In genomic region chr4:23887989-23888388, GRCh38 we compare ENCODE assay signal across 14 cellular contexts. TPM values are rescaled to one million over a fixed set of nuclear protein-coding genes. Genes with fewer than 3 reads are reported as not detected.
A peak's percentile ranks its signal among the peaks of the same experiment; 100 is the strongest.
DNase-seq lines count a peak whose midpoint lies in the region; ATAC-seq and TF ChIP-seq lines count a peak whose summit lies in the region.
"Had no signal": no experiment of that assay in that cellular context is flagged by ENCODE, and none has a peak within 500 bp of the region (broad histone marks: within the 10 kb centered on the region; RNA-seq: fewer than 3 reads in every experiment).

No MANE protein-coding gene starts in this region.

- H3K4me3 Mint-ChIP-seq in stimulated activated naive B cell treated with anti-CD40 and anti-IgM and Interleukin-4, amounts not matched to agents 10 μg/mL and 1 μg/mL and 100 μg/mL, for 72 hours, result no peak overlapping the region
- H3K4me3 Mint-ChIP-seq: activated CD4-positive, alpha-beta T cell treated with anti-CD3 and anti-CD28 coated beads, Interleukin-2, amount 10 ng/mL, durations not matched to agents 24 days and 14 days had no signal

- peaks cover 0 to 5% of the 10 kb centered on the region in 2 donors for H3K4me1 Mint-ChIP-seq in stimulated activated naive B cell treated with anti-CD40 and anti-IgM and Interleukin-4, amounts not matched to agents 10 μg/mL and 1 μg/mL and 100 μg/mL, for 72 hours

- peaks cover 3% of the 10 kb centered on the region for H3K4me1 ChIP-seq in ACC112 (ENCODE audit: control insufficient read depth, insufficient read depth, low read length, unreplicated experiment)
- H3K4me1 ChIP-seq in ascending aorta, result no peaks in the 10 kb centered on the region
- H3K4me1 ChIP-seq in hepatocyte (ENCODE audit: insufficient read depth), result no peaks in the 10 kb centered on the region
- peaks cover 4% of the 10 kb centered on the region for H3K4me1 ChIP-seq in ovary (ENCODE audit: insufficient read depth)
- no peaks in the 10 kb centered on the region for H3K4me1 ChIP-seq in Karpas-422 (ENCODE audit: low read length)

- ATAC-seq in HG02885 (IDR thresholded peaks at IDR 0.05; ENCODE audit: poor library complexity, unreplicated experiment), result no peak
- ATAC-seq in stimulated activated naive B cell treated with anti-CD40 and anti-IgM and Interleukin-4, amounts not matched to agents 10 μg/mL and 1 μg/mL and 100 μg/mL, for 72 hours (replicated peaks), result no peak
- ATAC-seq in GM18873 (IDR thresholded peaks at IDR 0.05; ENCODE audit: low FRiP score, unreplicated experiment), result no peak

- no peaks in the 10 kb centered on the region for H4K20me1 ChIP-seq in hepatocyte (ENCODE audit: insufficient read depth, poor library complexity, severe bottlenecking)
- no peaks in the 10 kb centered on the region for H4K20me1 ChIP-seq in Karpas-422 (ENCODE audit: insufficient read depth, low read depth, low read length)

- no peak for TF ChIP-seq POLR2A in ovary (IDR thresholded peaks at IDR 0.05)

- H3K36me3 ChIP-seq in ACC112 (ENCODE audit: insufficient read depth, low read length) (no peaks in the 10 kb centered on the region), ascending aorta (no peaks in the 10 kb centered on the region), hepatocyte (replicated peaks; ENCODE audit: insufficient read depth, low read depth) (no peaks in the 10 kb centered on the region), ovary (no peaks in the 10 kb centered on the region), Karpas-422 (ENCODE audit: insufficient read depth, low read length) (no peaks in the 10 kb centered on the region)

- intact Hi-C loops in ascending aorta (cut with DNase I), result no loop called here
- intact Hi-C loops in ovary (cut with DNase I), result no loop called here

- H3K27me3 Mint-ChIP-seq in stimulated activated naive B cell treated with anti-CD40 and anti-IgM and Interleukin-4, amounts not matched to agents 10 μg/mL and 1 μg/mL and 100 μg/mL, for 72 hours, result peaks cover 16 to 21% of the 10 kb centered on the region in 2 donors

- H3K9me3 ChIP-seq in ascending aorta (no peaks in the 10 kb centered on the region), hepatocyte (ENCODE audit: low read depth) (no peaks in the 10 kb centered on the region), ovary (no peaks in the 10 kb centered on the region), Karpas-422 (ENCODE audit: low read length) (no peaks in the 10 kb centered on the region)

- H3K27ac ChIP-seq in ACC112 (ENCODE audit: low read depth, low read length), result no peak overlapping the region
- H3K27ac ChIP-seq in ascending aorta, result peak overlapping the region in 1 of 2 donors; percentile 47
- peak overlapping the region; percentile 46 for H3K27ac ChIP-seq in hepatocyte
- H3K27ac ChIP-seq in ovary, result no peak overlapping the region
- H3K27ac ChIP-seq in Karpas-422 (ENCODE audit: low read length), result no peak overlapping the region
- H3K27ac ChIP-seq: epithelial cell of prostate had no signal

- H3K4me2 ChIP-seq in hepatocyte, result peak overlapping the region; percentile 81
- no peak overlapping the region for H3K4me2 ChIP-seq in Karpas-422 (ENCODE audit: low read depth, low read length, poor library complexity, severe bottlenecking)

- no peaks in the 10 kb centered on the region for H3K79me2 ChIP-seq in ACC112 (ENCODE audit: control insufficient read depth, insufficient read depth, low read length, unreplicated experiment)
- no peaks in the 10 kb centered on the region for H3K79me2 ChIP-seq in hepatocyte
- no peaks in the 10 kb centered on the region for H3K79me2 ChIP-seq in Karpas-422 (ENCODE audit: low read length)

- no peaks in the 10 kb centered on the region for H3K36me3 Mint-ChIP-seq in stimulated activated naive B cell treated with anti-CD40 and anti-IgM and Interleukin-4, amounts not matched to agents 10 μg/mL and 1 μg/mL and 100 μg/mL, for 72 hours
- H3K36me3 Mint-ChIP-seq: activated naive CD8-positive, alpha-beta T cell had no signal

- H2AFZ ChIP-seq in ACC112 (ENCODE audit: low read length, unreplicated experiment) (peak overlapping the region; percentile 73), hepatocyte (no peak overlapping the region), Karpas-422 (ENCODE audit: low read length) (no peak overlapping the region)

- no peak for TF ChIP-seq EP300 in ovary (IDR thresholded peaks at IDR 0.05)

- no peak for TF ChIP-seq CTCF in ascending aorta (IDR thresholded peaks at IDR 0.05)
- TF ChIP-seq CTCF in hepatocyte (IDR thresholded peaks at IDR 0.05; ENCODE audit: poor library complexity), result no peak
- no peak for TF ChIP-seq CTCF in ovary (IDR thresholded peaks at IDR 0.05)

- H3K9me2 ChIP-seq in hepatocyte (replicated peaks; ENCODE audit: insufficient read depth) (no peaks in the 10 kb centered on the region), Karpas-422 (replicated peaks; ENCODE audit: insufficient read depth, low read length) (no peaks in the 10 kb centered on the region)

- H3K4me3 ChIP-seq in ACC112 (ENCODE audit: low read depth, low read length) (peak overlapping the region; percentile 81), ascending aorta (peak overlapping the region; percentile 53 to 58), hepatocyte (peak overlapping the region; percentile 38), ovary (peak overlapping the region; percentile 36), Karpas-422 (ENCODE audit: low read length) (no peak overlapping the region)

- 80% methylated on average over 7 of the region's 7 CpGs for WGBS in hepatocyte (ENCODE audit: low lambda C conversion rate, missing lambda C conversion rate)
- WGBS in ovary, 3 donors, result 63 to 68% (median 66%) methylated on average over 7 of the region's 7 CpGs

- no peak for DNase-seq in ascending aorta (ENCODE audit: low spot score in 2 of 2)
- DNase-seq in hepatocyte (ENCODE audit: low spot score), result no peak
- no peak for DNase-seq in ovary
- no peak for DNase-seq in stimulated activated naive B cell treated with anti-CD40 and anti-IgM and Interleukin-4, amounts not matched to agents 10 μg/mL and 1 μg/mL and 100 μg/mL, for 72 hours
- no peak for DNase-seq in Karpas-422
- DNase-seq: activated CD4-positive, alpha-beta T cell treated with anti-CD3 and anti-CD28 coated beads, Interleukin-2, amount 10 ng/mL, durations not matched to agents 24 days and 14 days; left cardiac atrium; NCI-H2107; stimulated activated CD4-positive, alpha-beta T cell treated with anti-CD3 and anti-CD28 coated beads, Interleukin-2, amount 100 ng/mL, for 24 hours had no signal

- no peaks in the 10 kb centered on the region for H3K9me3 Mint-ChIP-seq in stimulated activated naive B cell treated with anti-CD40 and anti-IgM and Interleukin-4, amounts not matched to agents 10 μg/mL and 1 μg/mL and 100 μg/mL, for 72 hours
- H3K9me3 Mint-ChIP-seq: activated CD4-positive, alpha-beta T cell treated with anti-CD3 and anti-CD28 coated beads, Interleukin-2, amount 10 ng/mL, durations not matched to agents 24 days and 14 days had no signal

- no peak overlapping the region for H3K27ac Mint-ChIP-seq in stimulated activated naive B cell treated with anti-CD40 and anti-IgM and Interleukin-4, amounts not matched to agents 10 μg/mL and 1 μg/mL and 100 μg/mL, for 72 hours
- H3K27ac Mint-ChIP-seq: activated CD4-positive, alpha-beta T cell treated with anti-CD3 and anti-CD28 coated beads, Interleukin-2, amount 10 ng/mL, durations not matched to agents 24 days and 14 days; activated naive CD8-positive, alpha-beta T cell had no signal

- H3K27me3 ChIP-seq in ACC112 (ENCODE audit: insufficient read depth, low read length) (0 out of 2 replicates have a peak, but pooled peaks cover 4% of the 10 kb centered on the region), ascending aorta (no peaks in the 10 kb centered on the region), hepatocyte (no peaks in the 10 kb centered on the region), ovary (no peaks in the 10 kb centered on the region), Karpas-422 (ENCODE audit: low read length) (no peaks in the 10 kb centered on the region)

- no peak overlapping the region for H3K9ac ChIP-seq in Karpas-422 (ENCODE audit: low read length)

RNA-seq across cellular contexts. Expression of gene PPARGC1A, which starts 1.9 kb away (rescaled TPM):
- 1.7 TPM for total RNA-seq in ascending aorta
- 16.6 and 18.7 TPM in 2 replicates for total RNA-seq in hepatocyte
- 4.2 and 6.7 TPM in 2 replicates for polyA plus RNA-seq in hepatocyte
- 1 to 10 TPM in 5 of 7 donors, under 1 TPM in 2; 0.90 to 6.3 (median 2.2) TPM for total RNA-seq in ovary
- 1 to 10 TPM in 1 of 2 donors, under 1 TPM in 1; 0.38 to 2.5 TPM for polyA plus RNA-seq in ovary
- 0.14 TPM in 1 of 2 replicates, not detected in the other for total RNA-seq in Karpas-422 (2014; rRNA removed; shearing (Covaris generic); ENCODE audit: low replicate concordance)
- total RNA-seq: activated CD4-positive, alpha-beta T cell treated with anti-CD3 and anti-CD28 coated beads, Interleukin-2, amount 10 ng/mL, durations not matched to agents 24 days and 14 days had no signal
